In genomic region chr12:131116437-131117117, GRCh38 we compare ENCODE assay signal across 10 cellular contexts.
DNase-seq lines count a peak whose midpoint lies in the region; ATAC-seq, FAIRE-seq and TF ChIP-seq lines count a peak whose summit lies in the region.
"Had no signal": no experiment of that assay in that cellular context is flagged by ENCODE, and none has a peak within 500 bp of the region (broad histone marks: within the 10 kb centered on the region; RNA-seq: fewer than 3 reads in every experiment).

No MANE protein-coding gene starts in this region.

- POLR2A ChIA-PET in PC-3 (lab: Charles Lee; ENCODE audit: unreplicated experiment), result no interaction called here

- WGBS in heart left ventricle, 4 donors, result 51 to 68% (median 56%) methylated on average over 11 to 15 of the region's 15 CpGs
- whole genome bisulfite sequencing in mammary epithelial cell (ENCODE audit: low coverage, missing lambda C conversion rate), result 30% methylated on average over 15 of the region's 15 CpGs

- H3K9ac ChIP-seq in PC-3 (ENCODE audit: low read length), result no peak overlapping the region
- H3K9ac ChIP-seq in mammary epithelial cell (ENCODE audit: insufficient read depth, low read length), result no peak overlapping the region

- ATAC-seq in PC-3 (no peak; the same call in 1 of the 2 replicates), heart left ventricle (peak in 2 of 4 donors; percentile 14 to 27), HG02610 (IDR thresholded peaks at IDR 0.05; ENCODE audit: unreplicated experiment) (no peak)

- no peaks in the 10 kb centered on the region for H3K9me2 ChIP-seq in PC-3 (replicated peaks; ENCODE audit: low read length)

- CTCF ChIA-PET in PC-3 (lab: Charles Lee), result interaction anchor here (0.7 kb wide), 1 partner anchor 858 kb away, joined by 3 read pairs; no protein-coding TSS in a partner anchor
- CTCF ChIA-PET in mammary epithelial cell (lab: Charles Lee; ENCODE audit: low non-redundant PET), result interaction anchor here (0.6 kb wide), 1 partner anchor 12 kb away, joined by 5 read pairs; no protein-coding TSS in a partner anchor

- H3K4me1 ChIP-seq in PC-3 (ENCODE audit: insufficient read depth, low read length) (no peaks in the 10 kb centered on the region), heart left ventricle (peaks cover 0 to 23% (median 5%) of the 10 kb centered on the region in 12 donors), mammary epithelial cell (ENCODE audit: insufficient read depth, low read length) (no peaks in the 10 kb centered on the region)

- intact Hi-C loops in PC-3 (cut with micrococcal nuclease), result no loop called here
- intact Hi-C loops in heart left ventricle (cut with DNase I), result no loop called here
- intact Hi-C loops in mammary epithelial cell (cut with micrococcal nuclease), result no loop called here

- no peaks in the 10 kb centered on the region for H4K20me1 ChIP-seq in PC-3 (ENCODE audit: low read length)
- H4K20me1 ChIP-seq in mammary epithelial cell (ENCODE audit: insufficient read depth, low read length), result no peaks in the 10 kb centered on the region

- H3K27ac ChIP-seq in PC-3 (ENCODE audit: low read length), result no peak overlapping the region
- H3K27ac ChIP-seq in heart left ventricle, result peak overlapping the region in 4 of 12 donors; percentile 10 to 54 (median 22)
- H3K27ac ChIP-seq in mammary epithelial cell (ENCODE audit: insufficient read depth, low read depth, low read length), result no peak overlapping the region

- FAIRE-seq in RCC 7860 (lab: Jason Lieb, UNC), result no peak

- TF ChIP-seq CTCF in GM12873 (IDR thresholded peaks at IDR 0.05; ENCODE audit: insufficient read depth, low read depth, low read length, missing control alignments), result peak; percentile 57
- TF ChIP-seq CTCF in PC-3 (conservative IDR thresholded peaks at IDR 0.05; ENCODE audit: low read depth, low read length), result peak; percentile 66
- TF ChIP-seq CTCF in heart left ventricle (IDR thresholded peaks at IDR 0.05), result peak in 8 of 12 donors; percentile 16 to 46 (median 38)
- TF ChIP-seq CTCF in mammary epithelial cell (conservative IDR thresholded peaks at IDR 0.05 in 1 of 2, IDR thresholded peaks at IDR 0.05 in 1 of 2; ENCODE audit: extremely low read depth in 1 of 2, insufficient read depth in 1 of 2, low read depth in 1 of 2, low read length in 2 of 2), result no peak

- H3K4me2 ChIP-seq in PC-3 (ENCODE audit: low read length), result no peak overlapping the region
- no peak overlapping the region for H3K4me2 ChIP-seq in mammary epithelial cell (ENCODE audit: insufficient read depth, low read depth, low read length)

- H3F3A ChIP-seq in PC-3 (ENCODE audit: low read length, unreplicated experiment), result no peaks in the 10 kb centered on the region

- no peaks in the 10 kb centered on the region for H3K9me3 ChIP-seq in PC-3 (ENCODE audit: low read length)
- no peaks in the 10 kb centered on the region for H3K9me3 ChIP-seq in heart left ventricle
- H3K9me3 ChIP-seq in mammary epithelial cell (replicated peaks; ENCODE audit: insufficient read depth, low read length), result peaks cover 33% of the 10 kb centered on the region

- H3K36me3 ChIP-seq in PC-3 (ENCODE audit: low read depth, low read length), result no peaks in the 10 kb centered on the region
- peaks cover 0 to 55% (median 11%) of the 10 kb centered on the region in 9 donors for H3K36me3 ChIP-seq in heart left ventricle
- H3K36me3 ChIP-seq in mammary epithelial cell (ENCODE audit: insufficient read depth, low read length), result no peaks in the 10 kb centered on the region

- no TSS peak for BruUV-seq in PC-3 (replicated peaks; lab: Mats Ljungman, UMichigan)
- no TSS peak for BruUV-seq in mammary epithelial cell (replicated peaks; lab: Mats Ljungman, UMichigan)

- H3K27me3 ChIP-seq in PC-3 (ENCODE audit: low read length) (peaks cover 86% of the 10 kb centered on the region), heart left ventricle (no peaks in the 10 kb centered on the region), mammary epithelial cell (ENCODE audit: insufficient read depth, low read length) (no peaks in the 10 kb centered on the region)

- H3K79me2 ChIP-seq in PC-3 (ENCODE audit: low read length) (no peaks in the 10 kb centered on the region), mammary epithelial cell (ENCODE audit: insufficient read depth, low read length) (no peaks in the 10 kb centered on the region)

- H3K4me3 ChIP-seq in PC-3 (ENCODE audit: low read length) (no peak overlapping the region), heart left ventricle (peak overlapping the region in 1 of 12 donors; percentile 21), mammary epithelial cell (replicated peaks in 1 of 3; ENCODE audit: insufficient read depth in 1 of 3, low read depth in 2 of 3, low read length in 3 of 3) (no peak overlapping the region)

- TF ChIP-seq POLR2A in heart left ventricle (IDR thresholded peaks at IDR 0.05), result no peak

- H2AFZ ChIP-seq in PC-3 (ENCODE audit: low read length) (no peak overlapping the region), mammary epithelial cell (ENCODE audit: low read depth, low read length) (no peak overlapping the region)

- peak; percentile 29 for DNase-seq in PC-3
- peak in 2 of 5 donors; percentile 20 to 51 for DNase-seq in heart left ventricle
- DNase-seq in stromal cell of bone marrow (ENCODE audit: low read depth), result peak; percentile 45
- no peak for DNase-seq in mammary epithelial cell
- DNase-seq in RCC 7860 (ENCODE audit: low spot score), result no peak
- DNase-seq: activated CD4-positive, alpha-beta T cell treated with anti-CD3 and anti-CD28 coated beads, Interleukin-2, amount 50 U/mL, for 1 hour; GOT3; NCI-H146 had no signal

- dilution Hi-C loops in mammary epithelial cell (cut with HindIII; ENCODE audit: low sequenced_read_pairs), result no loop called here

- in situ Hi-C loops in mammary epithelial cell (cut with MboI; ENCODE audit: low sequenced_read_pairs in 2 of 2), result no loop called here

Comparison
In these comparisons a context has a peak if more than half of its experiments do, and no peak if none do; other contexts are left out.
1. CTCF ChIP-seq: peak in GM12873 (single experiment), PC-3 (single experiment) and heart left ventricle (8 of 12); none in mammary epithelial cell (0 of 2).
2. DNase-seq: peak in PC-3 (single experiment) and stromal cell of bone marrow (single experiment); none in mammary epithelial cell (single experiment) and RCC 7860 (single experiment).